34 cellular contexts compared by ENCODE assay signal in genomic region chr5:137294604-137295003, GRCh38.
DNase-seq lines count a peak whose midpoint lies in the region; ATAC-seq and TF ChIP-seq lines count a peak whose summit lies in the region.
"Had no signal": no experiment of that assay in that cellular context is flagged by ENCODE, and none has a peak within 500 bp of the region (broad histone marks: within the 10 kb centered on the region; RNA-seq: fewer than 3 reads in every experiment).

No MANE protein-coding gene starts in this region.

- WGBS in trophoblast cell (ENCODE audit: extremely low coverage, insufficient coverage, insufficient read length) = no CpG with 5 or more reads among the region's 1 CpG

- H3K9ac ChIP-seq in trophoblast cell (ENCODE audit: low read length) = no peak overlapping the region
- H3K9ac ChIP-seq: BLaER1; BLaER1 treated with 17β-estradiol and CSF1 and Interleukin-3, amounts not matched to agents 10 nM and 100 nM had no signal

- BruUV-seq in Caco-2 (replicated peaks; lab: Mats Ljungman, UMichigan) = no TSS peak

- DNase-seq in osteocyte (ENCODE audit: extremely low spot score, unreplicated experiment) (peak; percentile 8), trophoblast cell (peak; percentile 50 to 72), NCI-H1105 (lab: John Stamatoyannopoulos, UW) (no peak), kidney glomerular epithelial cell (lab: John Stamatoyannopoulos, UW) (no peak), Caco-2 (no peak)
- DNase-seq: 8988T; ACHN; AML-193; BE2C; C1 segment of cervical spinal cord; Calu3; CD4-positive, alpha-beta memory T cell; CD4-positive, alpha-beta T cell; CD4-positive, CD25-positive, alpha-beta regulatory T cell; CD8-positive, alpha-beta memory T cell; CD8-positive, alpha-beta T cell; COR-L47; DMS 273 treated with DMSO at 0.1 percent for 48 hours; DMS153; DMS53; DMS79; DMS79 treated with DMSO at 0.1 percent for 48 hours; DND-41; EL had no signal

- POLR2A ChIA-PET in HEK293 (lab: Yijun Ruan, JAX) (no interaction called here), Caco-2 (lab: Charles Lee) (no interaction called here)

- H4K8ac ChIP-seq in trophoblast cell (ENCODE audit: low read depth, low read length) = no peak overlapping the region

- H3K4me3 ChIP-seq in HEK293 (ENCODE audit: low read depth, low read length) (no peak overlapping the region), trophoblast cell (ENCODE audit: low read depth, low read length) (no peak overlapping the region), Caco-2 (ENCODE audit: low read depth, low read length) (no peak overlapping the region)
- H3K4me3 ChIP-seq: A549; BLaER1; BLaER1 treated with 17β-estradiol and CSF1 and Interleukin-3, amounts not matched to agents 10 nM and 100 nM had no signal

- H3K18ac ChIP-seq in trophoblast cell (ENCODE audit: low read length) = no peak overlapping the region

- H3K23ac ChIP-seq in trophoblast cell (ENCODE audit: low read length) = no peak overlapping the region

- H3K9me3 Mint-ChIP-seq in osteocyte (ENCODE audit: unreplicated experiment) (no peaks in the 10 kb centered on the region), Caco-2 (ENCODE audit: unreplicated experiment) (no peaks in the 10 kb centered on the region)
- H3K9me3 Mint-ChIP-seq: CD14-positive monocyte; CD4-positive, alpha-beta memory T cell; CD4-positive, alpha-beta T cell; CD4-positive, CD25-positive, alpha-beta regulatory T cell; CD8-positive, alpha-beta memory T cell; CD8-positive, alpha-beta T cell had no signal

- H3K4me3 Mint-ChIP-seq in osteocyte (ENCODE audit: unreplicated experiment) = no peak overlapping the region
- no peak overlapping the region for H3K4me3 Mint-ChIP-seq in Caco-2 (ENCODE audit: unreplicated experiment)
- H3K4me3 Mint-ChIP-seq: B cell; CD14-positive monocyte; CD4-positive, alpha-beta memory T cell; CD4-positive, alpha-beta T cell; CD4-positive, CD25-positive, alpha-beta regulatory T cell; CD8-positive, alpha-beta memory T cell; CD8-positive, alpha-beta T cell had no signal

- CTCF ChIA-PET in HEK293 (lab: Yijun Ruan, JAX) = interaction anchor here (0.6 to 0.9 kb wide), 3 partner anchors 26 to 1044 kb away, joined by 3 to 7 read pairs (median 4); no protein-coding TSS in a partner anchor
- CTCF ChIA-PET in Caco-2 (lab: Charles Lee) = no interaction called here

- no peaks in the 10 kb centered on the region for H3K79me1 ChIP-seq in trophoblast cell (ENCODE audit: low read length)

- H2AFZ ChIP-seq in trophoblast cell (ENCODE audit: insufficient read depth, low read length, poor library complexity) = no peak overlapping the region

- H3K36me3 Mint-ChIP-seq in osteocyte (ENCODE audit: unreplicated experiment) = peaks cover 2% of the 10 kb centered on the region
- no peaks in the 10 kb centered on the region for H3K36me3 Mint-ChIP-seq in Caco-2 (ENCODE audit: insufficient read depth, unreplicated experiment)
- H3K36me3 Mint-ChIP-seq: CD14-positive monocyte; CD4-positive, alpha-beta memory T cell; CD4-positive, CD25-positive, alpha-beta regulatory T cell; CD8-positive, alpha-beta memory T cell; CD8-positive, alpha-beta T cell had no signal

- H3K4ac ChIP-seq in trophoblast cell (ENCODE audit: low read depth, low read length) = no peak overlapping the region

- no peak overlapping the region for H3K4me2 ChIP-seq in trophoblast cell (ENCODE audit: low read length)
- H3K4me2 ChIP-seq: A549; BLaER1; BLaER1 treated with 17β-estradiol and CSF1 and Interleukin-3, amounts not matched to agents 10 nM and 100 nM had no signal

- intact Hi-C loops in Caco-2 (cut with micrococcal nuclease; ENCODE audit: unreplicated experiment) = no loop called here

- TF ChIP-seq CTCF in HEK293 (tag by site-specific recombination; IDR thresholded peaks at IDR 0.05) (no peak), VCaP (conservative IDR thresholded peaks at IDR 0.05) (no peak), osteocyte (IDR thresholded peaks at IDR 0.05) (no peak), Caco-2 (IDR thresholded peaks at IDR 0.05; ENCODE audit: insufficient read depth in 1 of 2, low read depth in 1 of 2, low read length in 1 of 2, severe bottlenecking in 1 of 2, unreplicated experiment in 1 of 2) (no peak)

- H4K91ac ChIP-seq in trophoblast cell (ENCODE audit: low read depth, low read length) = no peak overlapping the region

- H3K4me1 Mint-ChIP-seq in osteocyte (ENCODE audit: unreplicated experiment) (peaks cover 3% of the 10 kb centered on the region), Caco-2 (ENCODE audit: low read depth, unreplicated experiment) (no peaks in the 10 kb centered on the region)
- H3K4me1 Mint-ChIP-seq: B cell; CD14-positive monocyte; CD4-positive, alpha-beta memory T cell; CD4-positive, CD25-positive, alpha-beta regulatory T cell; CD8-positive, alpha-beta memory T cell had no signal

- H3K9me3 ChIP-seq in HEK293 (ENCODE audit: control insufficient read depth, insufficient read depth, low read depth, low read length) (no peaks in the 10 kb centered on the region), trophoblast cell (ENCODE audit: insufficient read depth, low read depth, low read length) (no peaks in the 10 kb centered on the region), Caco-2 (no peaks in the 10 kb centered on the region; the same call in 1 of the 2 replicates)
- H3K9me3 ChIP-seq: A549; BE2C; BLaER1; BLaER1 treated with 17β-estradiol and CSF1 and Interleukin-3, amounts not matched to agents 10 nM and 100 nM had no signal

- no peak overlapping the region for H4K12ac ChIP-seq in trophoblast cell (ENCODE audit: low read depth, low read length)

- no peak overlapping the region for H2BK5ac ChIP-seq in trophoblast cell (ENCODE audit: low read depth, low read length, poor library complexity)

- H3K27me3 Mint-ChIP-seq in osteocyte (ENCODE audit: unreplicated experiment) (no peaks in the 10 kb centered on the region), Caco-2 (ENCODE audit: insufficient read depth, unreplicated experiment) (peaks cover 21% of the 10 kb centered on the region)

- ATAC-seq in GM21381 (IDR thresholded peaks at IDR 0.05; ENCODE audit: unreplicated experiment) = no peak
- ATAC-seq: A549; CD8-positive, alpha-beta T cell had no signal

- H2BK120ac ChIP-seq in trophoblast cell (ENCODE audit: insufficient read depth, low read length, poor library complexity) = no peak overlapping the region

- no peak overlapping the region for H2AK5ac ChIP-seq in trophoblast cell (ENCODE audit: low read length)

- no peak overlapping the region for H2BK12ac ChIP-seq in trophoblast cell (ENCODE audit: low read length)

- H3K79me2 ChIP-seq in trophoblast cell (ENCODE audit: control insufficient read depth, insufficient read depth, low read length, poor library complexity) = no peaks in the 10 kb centered on the region

- H3K36me3 ChIP-seq in HEK293 (ENCODE audit: control insufficient read depth in 2 of 2, insufficient read depth in 1 of 2, low read length in 2 of 2) (no peaks in the 10 kb centered on the region), trophoblast cell (ENCODE audit: control insufficient read depth in 1 of 2, insufficient read depth in 2 of 2, low read length in 2 of 2) (no peaks in the 10 kb centered on the region), Caco-2 (ENCODE audit: control insufficient read depth, insufficient read depth, low read length) (no peaks in the 10 kb centered on the region)
- H3K36me3 ChIP-seq: BE2C; BLaER1; BLaER1 treated with 17β-estradiol and CSF1 and Interleukin-3, amounts not matched to agents 10 nM and 100 nM had no signal

- H3K27ac Mint-ChIP-seq in osteocyte (ENCODE audit: unreplicated experiment) (no peak overlapping the region), Caco-2 (ENCODE audit: unreplicated experiment) (no peak overlapping the region)
- H3K27ac Mint-ChIP-seq: B cell; CD14-positive monocyte; CD4-positive, alpha-beta memory T cell; CD4-positive, alpha-beta T cell; CD4-positive, CD25-positive, alpha-beta regulatory T cell; CD8-positive, alpha-beta memory T cell; CD8-positive, alpha-beta T cell had no signal

- no peak overlapping the region for H3K14ac ChIP-seq in trophoblast cell (ENCODE audit: low read length)

- H3K27me3 ChIP-seq in trophoblast cell (ENCODE audit: insufficient read depth, low read length) = no peaks in the 10 kb centered on the region
- no peaks in the 10 kb centered on the region for H3K27me3 ChIP-seq in Caco-2 (replicated peaks; ENCODE audit: control insufficient read depth, insufficient read depth, low read length)
- H3K27me3 ChIP-seq: BE2C; BLaER1; BLaER1 treated with 17β-estradiol and CSF1 and Interleukin-3, amounts not matched to agents 10 nM and 100 nM had no signal

- H3K27ac ChIP-seq in HEK293 (ENCODE audit: extremely low read depth, low read depth, low read length) (no peak overlapping the region), VCaP (peak overlapping the region; percentile 87), trophoblast cell (ENCODE audit: low read depth, low read length) (no peak overlapping the region)
- H3K27ac ChIP-seq: 22Rv1; A549; BLaER1; BLaER1 treated with 17β-estradiol and CSF1 and Interleukin-3, amounts not matched to agents 10 nM and 100 nM; C4-2B had no signal

- peaks cover 4% of the 10 kb centered on the region for H3K4me1 ChIP-seq in HEK293 (ENCODE audit: control insufficient read depth, insufficient read depth, low read length)
- no peaks in the 10 kb centered on the region for H3K4me1 ChIP-seq in trophoblast cell (ENCODE audit: control insufficient read depth in 1 of 2, insufficient read depth in 2 of 2, low read length in 2 of 2)
- no peaks in the 10 kb centered on the region for H3K4me1 ChIP-seq in Caco-2
- H3K4me1 ChIP-seq: BE2C; BLaER1; BLaER1 treated with 17β-estradiol and CSF1 and Interleukin-3, amounts not matched to agents 10 nM and 100 nM had no signal

TF ChIP-seq in HEK293, 187 proteins besides CTCF, POLR2A, EP300 and RAD21:
- no peak for TF ChIP-seq ZNF311 (tag by site-specific recombination; IDR thresholded peaks at IDR 0.05; ENCODE audit: borderline replicate concordance)
- peak; percentile 88 for TF ChIP-seq ZNF623 (tag by site-specific recombination; IDR thresholded peaks at IDR 0.05)

Comparison
In these comparisons a context has a peak if more than half of its experiments do, and no peak if none do; other contexts are left out.
1. DNase-seq: peak in osteocyte (single experiment) and trophoblast cell (2 of 2); none in NCI-H1105 (single experiment), kidney glomerular epithelial cell (single experiment) and Caco-2 (0 of 2).